In genomic region chr1:230148194-230148581, GRCh38 we compare ENCODE assay signal across 25 cellular contexts.
DNase-seq lines count a peak whose midpoint lies in the region; ATAC-seq and TF ChIP-seq lines count a peak whose summit lies in the region.
"Had no signal": no experiment of that assay in that cellular context is flagged by ENCODE, and none has a peak within 500 bp of the region (broad histone marks: within the 10 kb centered on the region; RNA-seq: fewer than 3 reads in every experiment).

No MANE protein-coding gene starts in this region.

- H3K9me3 Mint-ChIP-seq in WTC11 = no peaks in the 10 kb centered on the region
- H3K9me3 Mint-ChIP-seq: activated naive CD4-positive, alpha-beta T cell treated with anti-CD3 and anti-CD28 coated beads, Interleukin-2, amount 10 ng/mL, durations not matched to agents 7 days and 5 days; activated T-helper 1 cell treated with anti-CD3 and anti-CD28 coated beads, Interleukin-12 subunit alpha, Interleukin-12 subunit beta, Interleukin-2, Interleukin-4 antibody, amounts not matched to agents 30 ng/mL and 10 ng/mL and 1 ng/mL, durations not matched to agents 14 hours and 24 hours and 36 hours; dendritic cell treated with granulocyte-macrophage colony-stimulating factor and Interleukin-4, amounts not matched to agents 40 ng/mL and 50 ng/mL, for 4 days had no signal

- POLR2A ChIA-PET in WTC11 (lab: Charles Lee) = no interaction called here

- WGBS in right cardiac atrium = 76% methylated on average over 11 of the region's 11 CpGs

- intact Hi-C loops in right cardiac atrium (cut with DNase I) (no loop called here), cardiac septum (cut with DNase I) (no loop called here), lower lobe of right lung (cut with DNase I) (no loop called here), upper lobe of right lung (cut with DNase I) (no loop called here)

- peaks cover 39% of the 10 kb centered on the region for H3K4me1 ChIP-seq in right cardiac atrium (ENCODE audit: control insufficient read depth, insufficient read depth, low read length)
- peaks cover 31% of the 10 kb centered on the region for H3K4me1 ChIP-seq in lower lobe of right lung
- peaks cover 14% of the 10 kb centered on the region for H3K4me1 ChIP-seq in upper lobe of right lung

- H3K4me3 ChIP-seq in right cardiac atrium (ENCODE audit: low read length) (no peak overlapping the region), lower lobe of right lung (no peak overlapping the region), upper lobe of right lung (no peak overlapping the region)
- H3K4me3 ChIP-seq: SJCRH30, smooth muscle cell had no signal

- H3K4me1 Mint-ChIP-seq in WTC11 = peaks cover 59% of the 10 kb centered on the region

- TF ChIP-seq CTCF in WTC11 (IDR thresholded peaks at IDR 0.05) (no peak), lower lobe of right lung (IDR thresholded peaks at IDR 0.05) (no peak), upper lobe of right lung (IDR thresholded peaks at IDR 0.05) (no peak)

- H3K27me3 ChIP-seq in right cardiac atrium (ENCODE audit: control insufficient read depth, insufficient read depth) (no peaks in the 10 kb centered on the region), lower lobe of right lung (ENCODE audit: low read depth) (no peaks in the 10 kb centered on the region), upper lobe of right lung (no peaks in the 10 kb centered on the region)
- H3K27me3 ChIP-seq: SJCRH30 had no signal

- CTCF ChIA-PET in WTC11 (lab: Charles Lee) = interaction anchor here (0.7 kb wide), 1 partner anchor 14 kb away, joined by 4 read pairs; no protein-coding TSS in a partner anchor

- H3K9me3 ChIP-seq in right cardiac atrium (ENCODE audit: control insufficient read depth, low read length) (no peaks in the 10 kb centered on the region), lower lobe of right lung (no peaks in the 10 kb centered on the region), upper lobe of right lung (no peaks in the 10 kb centered on the region)
- H3K9me3 ChIP-seq: SJCRH30 had no signal

- no peak overlapping the region for H3K27ac ChIP-seq in right cardiac atrium (ENCODE audit: low read length)
- no peak overlapping the region for H3K27ac ChIP-seq in lower lobe of right lung
- H3K27ac ChIP-seq in upper lobe of right lung = no peak overlapping the region
- H3K27ac ChIP-seq: SJCRH30 had no signal

- H3K27ac Mint-ChIP-seq in WTC11 = peak overlapping the region; percentile 65; the same call in 1 of the 2 replicates
- H3K27ac Mint-ChIP-seq: activated naive CD4-positive, alpha-beta T cell treated with anti-CD3 and anti-CD28 coated beads, Interleukin-2, amount 10 ng/mL, durations not matched to agents 7 days and 5 days had no signal

- no peaks in the 10 kb centered on the region for H3K36me3 ChIP-seq in lower lobe of right lung
- H3K36me3 ChIP-seq in upper lobe of right lung = no peaks in the 10 kb centered on the region

- H3K27me3 Mint-ChIP-seq in WTC11 (ENCODE audit: low read depth) = no peaks in the 10 kb centered on the region
- H3K27me3 Mint-ChIP-seq: activated naive CD4-positive, alpha-beta T cell treated with anti-CD3 and anti-CD28 coated beads, Interleukin-2, amount 10 ng/mL, durations not matched to agents 7 days and 5 days; dendritic cell treated with granulocyte-macrophage colony-stimulating factor and Interleukin-4, amounts not matched to agents 40 ng/mL and 50 ng/mL, for 4 days had no signal

- H3K36me3 Mint-ChIP-seq in WTC11 = no peaks in the 10 kb centered on the region
- H3K36me3 Mint-ChIP-seq: activated naive CD4-positive, alpha-beta T cell treated with anti-CD3 and anti-CD28 coated beads, Interleukin-2, amount 10 ng/mL, durations not matched to agents 7 days and 5 days had no signal

- no peak for DNase-seq in right cardiac atrium
- DNase-seq in cardiac septum (ENCODE audit: low spot score) = no peak
- DNase-seq in WTC11 (ENCODE audit: low spot score) = no peak
- DNase-seq in lower lobe of right lung = no peak
- no peak for DNase-seq in upper lobe of right lung
- DNase-seq in pons (ENCODE audit: low spot score) = no peak
- no peak for DNase-seq in SIG-M5 (lab: John Stamatoyannopoulos, UW)
- no peak for DNase-seq in NCI-H69 (lab: John Stamatoyannopoulos, UW)
- DNase-seq: activated CD4-positive, alpha-beta T cell treated with anti-CD3 and anti-CD28 coated beads, Interleukin-2, amount 50 U/mL, for 1 hour; activated naive CD4-positive, alpha-beta T cell treated with anti-CD3 and anti-CD28 coated beads, Interleukin-2, amount 10 ng/mL, durations not matched to agents 7 days and 5 days; amniotic stem cell; caudate nucleus; COR-L47; DMS79 treated with DMSO at 0.1 percent for 48 hours; kidney; mammary epithelial cell; NCI-H1092; NCI-H1930; NCI-H226; NCI-H82; SJCRH30; T-helper 1 cell had no signal

- ATAC-seq in right cardiac atrium (peak; percentile 4 to 6), WTC11 (no peak), lower lobe of right lung (peak; percentile 9 to 31), upper lobe of right lung (peak; percentile 18)

- H3K4me3 Mint-ChIP-seq in WTC11 = no peak overlapping the region
- H3K4me3 Mint-ChIP-seq: activated naive CD4-positive, alpha-beta T cell treated with anti-CD3 and anti-CD28 coated beads, Interleukin-2, amount 10 ng/mL, durations not matched to agents 7 days and 5 days; activated T-helper 1 cell treated with anti-CD3 and anti-CD28 coated beads, Interleukin-12 subunit alpha, Interleukin-12 subunit beta, Interleukin-2, Interleukin-4 antibody, amounts not matched to agents 30 ng/mL and 10 ng/mL and 1 ng/mL, durations not matched to agents 14 hours and 24 hours and 36 hours; dendritic cell treated with granulocyte-macrophage colony-stimulating factor and Interleukin-4, amounts not matched to agents 40 ng/mL and 50 ng/mL, for 4 days had no signal

TF ChIP-seq in WTC11, 78 proteins besides CTCF, POLR2A, EP300 and RAD21:
- TF ChIP-seq USF2 (CRISPR knock-in tag; IDR thresholded peaks at IDR 0.05) (no peak), NFE2L1 (CRISPR knock-in tag; IDR thresholded peaks at IDR 0.05) (no peak), MXD4 (CRISPR knock-in tag; IDR thresholded peaks at IDR 0.05; ENCODE audit: borderline replicate concordance) (no peak), SMAD4 (CRISPR knock-in tag; IDR thresholded peaks at IDR 0.05) (no peak), MAX (CRISPR knock-in tag; IDR thresholded peaks at IDR 0.05) (no peak), ZNF219 (CRISPR knock-in tag; IDR thresholded peaks at IDR 0.05; ENCODE audit: borderline replicate concordance) (no peak), ZBTB21 (CRISPR knock-in tag; IDR thresholded peaks at IDR 0.05; ENCODE audit: borderline replicate concordance) (no peak), ZNF138 (CRISPR knock-in tag; conservative IDR thresholded peaks at IDR 0.05) (no peak), ERG (CRISPR knock-in tag; IDR thresholded peaks at IDR 0.05) (no peak), GRHL2 (CRISPR knock-in tag; IDR thresholded peaks at IDR 0.05; ENCODE audit: insufficient replicate concordance, severe bottlenecking) (no peak), HMGA2 (CRISPR knock-in tag; IDR thresholded peaks at IDR 0.05) (no peak), RELA (CRISPR knock-in tag; IDR thresholded peaks at IDR 0.05; ENCODE audit: borderline replicate concordance) (no peak), JAZF1 (CRISPR knock-in tag; IDR thresholded peaks at IDR 0.05) (no peak), ZNF263 (CRISPR knock-in tag; IDR thresholded peaks at IDR 0.05; ENCODE audit: low read depth) (no peak), MLX (CRISPR knock-in tag; IDR thresholded peaks at IDR 0.05) (no peak), FOXP1 (CRISPR knock-in tag; IDR thresholded peaks at IDR 0.05; ENCODE audit: borderline replicate concordance) (no peak)
